In genomic region chr18:49811151-49811938, GRCh38 we compare ENCODE assay signal across 10 cellular contexts. TPM values are rescaled to one million over a fixed set of nuclear protein-coding genes. Genes with fewer than 3 reads are reported as not detected.
DNase-seq lines count a peak whose midpoint lies in the region; ATAC-seq and TF ChIP-seq lines count a peak whose summit lies in the region.
"Had no signal": no experiment of that assay in that cellular context is flagged by ENCODE, and none has a peak within 500 bp of the region (broad histone marks: within the 10 kb centered on the region; RNA-seq: fewer than 3 reads in every experiment).

No MANE protein-coding gene starts in this region.

- ATAC-seq in GM21528 (IDR thresholded peaks at IDR 0.05; ENCODE audit: low FRiP score, unreplicated experiment) (no peak), omental fat pad (ENCODE audit: low FRiP score) (no peak)

- peak overlapping the region; percentile 1 for H3K4me3 ChIP-seq in fibroblast of pulmonary artery (replicated peaks; ENCODE audit: low read depth, low read length)

- TF ChIP-seq CTCF in fibroblast of pulmonary artery (IDR thresholded peaks at IDR 0.05; ENCODE audit: low read length, missing control alignments): no peak
- TF ChIP-seq CTCF in omental fat pad (IDR thresholded peaks at IDR 0.05): no peak

- peak; percentile 5 for DNase-seq in NCI-H510A treated with DMSO at 0.1 percent for 48 hours (lab: John Stamatoyannopoulos, UW)
- no peak for DNase-seq in NCI-H510A (lab: John Stamatoyannopoulos, UW)
- peak; percentile 29 for DNase-seq in NCI-H82 treated with DMSO at 0.1 percent for 48 hours (lab: John Stamatoyannopoulos, UW; ENCODE audit: unreplicated experiment)
- no peak for DNase-seq in fibroblast of pulmonary artery (ENCODE audit: low read depth)
- peak; percentile 12 for DNase-seq in retina
- DNase-seq in medulla oblongata (ENCODE audit: extremely low spot score): no peak
- no peak for DNase-seq in omental fat pad (ENCODE audit: low spot score)
- DNase-seq: activated CD4-positive, alpha-beta T cell treated with anti-CD3 and anti-CD28 coated beads for 1 hour; stimulated activated CD4-positive, alpha-beta T cell treated with anti-CD3 and anti-CD28 coated beads, Interleukin-1b, Interleukin-23, amount 100 ng/mL, for 48 hours had no signal

RNA-seq across cellular contexts. Expression of gene ACAA2, which starts 2.0 kb away (rescaled TPM):
- 100 to 1,000 TPM in 2 of 4 donors, 10 to 100 TPM in 2; 86.4 to 167 (median 112) TPM for total RNA-seq in omental fat pad

Comparison
In these comparisons a context has a peak if more than half of its experiments do, and no peak if none do; other contexts are left out.
1. DNase-seq: peak in NCI-H510A treated with DMSO at 0.1 percent for 48 hours (single experiment), NCI-H82 treated with DMSO at 0.1 percent for 48 hours (single experiment) and retina (single experiment); none in NCI-H510A (single experiment), fibroblast of pulmonary artery (single experiment), medulla oblongata (single experiment) and omental fat pad (single experiment).